9 cellular contexts compared by ENCODE assay signal in genomic region chr5:151775025-151775606, GRCh38. TPM values are rescaled to one million over a fixed set of nuclear protein-coding genes. Genes with fewer than 3 reads are reported as not detected.
DNase-seq lines count a peak whose midpoint lies in the region; ATAC-seq and TF ChIP-seq lines count a peak whose summit lies in the region.
"Had no signal": no experiment of that assay in that cellular context is flagged by ENCODE, and none has a peak within 500 bp of the region (broad histone marks: within the 10 kb centered on the region; RNA-seq: fewer than 3 reads in every experiment).

No MANE protein-coding gene starts in this region.

- H3K23ac ChIP-seq in IMR-90 (ENCODE audit: low read depth, low read length), result peak overlapping the region; percentile 14; the same call in 1 of the 2 replicates

- no peak overlapping the region for H2BK5ac ChIP-seq in IMR-90 (ENCODE audit: low read depth, low read length, poor library complexity, severe bottlenecking)

- H2AK9ac ChIP-seq in IMR-90 (replicated peaks; ENCODE audit: low read depth, low read length, poor library complexity), result no peak overlapping the region

- H2AK5ac ChIP-seq in IMR-90 (ENCODE audit: low read depth, low read length), result no peak overlapping the region

- no peak overlapping the region for H4K91ac ChIP-seq in IMR-90 (ENCODE audit: insufficient read depth, low read depth, low read length)

- no peak overlapping the region for H2AFZ ChIP-seq in IMR-90 (replicated peaks; ENCODE audit: low read length, poor library complexity)

- no TSS peak for BruUV-seq in IMR-90 (replicated peaks; lab: Mats Ljungman, UMichigan)

- H3K9ac ChIP-seq in IMR-90 (ENCODE audit: low read depth, low read length), result no peak overlapping the region

- H3K4ac ChIP-seq in IMR-90 (ENCODE audit: low read depth, low read length), result no peak overlapping the region

- H2BK20ac ChIP-seq in IMR-90 (ENCODE audit: low read depth, low read length), result no peak overlapping the region

- peak overlapping the region; percentile 77 to 93 (median 92) for H3K4me3 Mint-ChIP-seq in nephron

- H2BK120ac ChIP-seq in IMR-90 (ENCODE audit: low read depth, low read length), result no peak overlapping the region

- TF ChIP-seq RAD21 in IMR-90 (IDR thresholded peaks at IDR 0.05; ENCODE audit: low read length), result no peak

- H3K36me3 ChIP-seq in IMR-90 (ENCODE audit: control insufficient read depth, insufficient read depth, low read length) (no peaks in the 10 kb centered on the region; the same call in 1 of the 2 replicates), ascending aorta (no peaks in the 10 kb centered on the region)

- no peaks in the 10 kb centered on the region for H3K27me3 Mint-ChIP-seq in nephron (ENCODE audit: low read depth)

- H3K4me2 ChIP-seq in IMR-90 (ENCODE audit: low read depth, low read length), result 0 out of 2 replicates have a peak overlapping the region, but pooled peaks have one; percentile 43

- no peaks in the 10 kb centered on the region for H3K9me3 Mint-ChIP-seq in nephron

- dilution Hi-C loops in IMR-90 (cut with HindIII; ENCODE audit: low sequenced_read_pairs, unreplicated experiment), result no loop called here

- no peak overlapping the region for H3K18ac ChIP-seq in IMR-90 (ENCODE audit: low read depth, low read length)

- ATAC-seq in IMR-90 (ENCODE audit: low read depth) (no peak), HG03045 (IDR thresholded peaks at IDR 0.05; ENCODE audit: unreplicated experiment) (no peak)

- H3K79me1 ChIP-seq in IMR-90 (ENCODE audit: low read depth in 1 of 2, low read length in 2 of 2), result peaks cover 0 to 3% of the 10 kb centered on the region in 2 experiments; a peak in 1 of 4 replicates

- H3K9me3 ChIP-seq in IMR-90 (ENCODE audit: control insufficient read depth, insufficient read depth, low read length), result no peaks in the 10 kb centered on the region
- H3K9me3 ChIP-seq in ascending aorta, result no peaks in the 10 kb centered on the region

- no peaks in the 10 kb centered on the region for H3K27me3 ChIP-seq in IMR-90 (ENCODE audit: control insufficient read depth, insufficient read depth, low read length)
- H3K27me3 ChIP-seq in ascending aorta, result no peaks in the 10 kb centered on the region

- CTCF ChIA-PET in IMR-90 (lab: Yijun Ruan, JAX), result interaction anchor here (0.6 kb wide), 1 partner anchor 54 kb away, joined by 4 read pairs; no protein-coding TSS in a partner anchor

- WGBS in IMR-90 (ENCODE audit: extremely low coverage in 2 of 2, insufficient read length in 1 of 2), 2 experiments, result no CpG with 5 or more reads among the region's 3 CpGs

- H3K27ac ChIP-seq in IMR-90 (ENCODE audit: insufficient read depth, low read length) (no peak overlapping the region), ascending aorta (peak overlapping the region; percentile 90 to 92)

- no peak overlapping the region for H4K8ac ChIP-seq in IMR-90 (ENCODE audit: low read depth in 2 of 2, low read length in 2 of 2)

- H4K20me1 ChIP-seq in IMR-90 (ENCODE audit: insufficient read depth, low read length), result peaks cover 78% of the 10 kb centered on the region

- intact Hi-C loops in IMR-90 (cut with micrococcal nuclease) (loop anchor here (2.0 kb wide), 1 partner anchor 22 kb away; no protein-coding TSS in a partner anchor), ascending aorta (cut with DNase I) (loop anchor here (10.0 kb wide), 1 partner anchor 500 kb away; no protein-coding TSS in a partner anchor)

- H3K4me1 Mint-ChIP-seq in nephron, result peaks cover 66% of the 10 kb centered on the region

- H3K4me1 ChIP-seq in IMR-90 (ENCODE audit: control insufficient read depth, insufficient read depth, low read length) (peaks cover 6% of the 10 kb centered on the region; the same call in 1 of the 2 replicates), ascending aorta (peaks cover 7 to 49% of the 10 kb centered on the region in 2 donors)

- H3K4me3 ChIP-seq in IMR-90 (ENCODE audit: insufficient read depth, low read depth, low read length) (no peak overlapping the region), ascending aorta (peak overlapping the region in 1 of 2 donors; percentile 89)

- H4K5ac ChIP-seq in IMR-90 (ENCODE audit: low read depth, low read length), result no peak overlapping the region

- H3K56ac ChIP-seq in IMR-90 (ENCODE audit: extremely low read depth, insufficient read depth, low read length), result no peak overlapping the region

- DNase-seq in D341Med (ENCODE audit: low spot score) (peak; percentile 46), IMR-90 (no peak), ascending aorta (ENCODE audit: low spot score in 2 of 2) (no peak), DMS153 treated with DMSO at 0.1 percent for 48 hours (lab: John Stamatoyannopoulos, UW; ENCODE audit: unreplicated experiment) (no peak), hypothalamus (lab: John Stamatoyannopoulos, UW) (no peak), SIG-M5 treated with dmso at 0.1 percent for 504 hours (lab: John Stamatoyannopoulos, UW; ENCODE audit: unreplicated experiment) (no peak)
- DNase-seq: activated CD8-positive, alpha-beta memory T cell treated with anti-CD3 and anti-CD28 coated beads for 24 hours had no signal

- in situ Hi-C loops in IMR-90 (cut with MboI; ENCODE audit: low sequenced_read_pairs), result no loop called here

- POLR2A ChIA-PET in IMR-90 (lab: Charles Lee; ENCODE audit: unreplicated experiment), result no interaction called here

- no peak overlapping the region for H2BK15ac ChIP-seq in IMR-90 (ENCODE audit: low read depth, low read length)

- no peak overlapping the region for H3K14ac ChIP-seq in IMR-90 (replicated peaks; ENCODE audit: low read depth, low read length)

- H3K27ac Mint-ChIP-seq in nephron, result peak overlapping the region in 2 of 3 experiments; percentile 16 to 39

- no peak for TF ChIP-seq POLR2A in IMR-90 (IDR thresholded peaks at IDR 0.05; ENCODE audit: low read depth, low read length)

- H3K36me3 Mint-ChIP-seq in nephron (ENCODE audit: low read depth), result peaks cover 35% of the 10 kb centered on the region

- TF ChIP-seq CTCF in IMR-90 (conservative IDR thresholded peaks at IDR 0.05; ENCODE audit: low read depth, low read length) (no peak), ascending aorta (IDR thresholded peaks at IDR 0.05) (no peak), nephron (IDR thresholded peaks at IDR 0.05; ENCODE audit: unreplicated experiment in 3 of 3) (no peak)

- H3K9me1 ChIP-seq in IMR-90 (ENCODE audit: insufficient read depth, low read length), result no peaks in the 10 kb centered on the region; the same call in 1 of the 2 replicates

TF ChIP-seq in IMR-90, 13 proteins besides CTCF, POLR2A, EP300 and RAD21:
- TF ChIP-seq MAFK (IDR thresholded peaks at IDR 0.05; ENCODE audit: low read depth, low read length), result no peak
- TF ChIP-seq RFX5 (IDR thresholded peaks at IDR 0.05; ENCODE audit: low read depth, low read length), result no peak
- no peak for TF ChIP-seq NFE2L2 (IDR thresholded peaks at IDR 0.05; ENCODE audit: low read depth, low read length)
- no peak for TF ChIP-seq RCOR1 (IDR thresholded peaks at IDR 0.05; ENCODE audit: insufficient replicate concordance, low read length)
- TF ChIP-seq FOS (IDR thresholded peaks at IDR 0.05; ENCODE audit: low read depth, low read length), result no peak
- TF ChIP-seq MXI1 (IDR thresholded peaks at IDR 0.05; ENCODE audit: borderline replicate concordance, low read depth, low read length), result no peak

RNA-seq across cellular contexts. Expression of gene G3BP1, which starts 3.4 kb away (rescaled TPM):
- total RNA-seq in IMR-90 (2012; rRNA removed) (272 and 482 TPM in 2 replicates), ascending aorta (138 TPM)
- polyA plus RNA-seq in IMR-90 (2012; rRNA removed), result 32.8 and 40.2 TPM in 2 replicates
- 11.6 and 22.4 TPM in 2 replicates for polyA plus RNA-seq in IMR-90 (2012; cell fraction: cytosol; rRNA removed)
- 6.2 and 28.5 TPM in 2 replicates for polyA plus RNA-seq in IMR-90 (2012; cell fraction: nucleus; rRNA removed; ENCODE audit: low replicate concordance)

RNA-seq across cellular contexts. Expression of gene ATOX1, which starts 16.7 kb away (rescaled TPM):
- total RNA-seq in IMR-90 (2012; rRNA removed) (56.3 and 76.7 TPM in 2 replicates), ascending aorta (179 TPM)
- 360 and 398 TPM in 2 replicates for polyA plus RNA-seq in IMR-90 (2012; rRNA removed)
- polyA plus RNA-seq in IMR-90 (2012; cell fraction: cytosol; rRNA removed), result 336 and 385 TPM in 2 replicates
- polyA plus RNA-seq in IMR-90 (2012; cell fraction: nucleus; rRNA removed; ENCODE audit: low replicate concordance), result 87.4 and 97.2 TPM in 2 replicates
